19 cellular contexts compared by ENCODE assay signal in the genomic region with DNA sequence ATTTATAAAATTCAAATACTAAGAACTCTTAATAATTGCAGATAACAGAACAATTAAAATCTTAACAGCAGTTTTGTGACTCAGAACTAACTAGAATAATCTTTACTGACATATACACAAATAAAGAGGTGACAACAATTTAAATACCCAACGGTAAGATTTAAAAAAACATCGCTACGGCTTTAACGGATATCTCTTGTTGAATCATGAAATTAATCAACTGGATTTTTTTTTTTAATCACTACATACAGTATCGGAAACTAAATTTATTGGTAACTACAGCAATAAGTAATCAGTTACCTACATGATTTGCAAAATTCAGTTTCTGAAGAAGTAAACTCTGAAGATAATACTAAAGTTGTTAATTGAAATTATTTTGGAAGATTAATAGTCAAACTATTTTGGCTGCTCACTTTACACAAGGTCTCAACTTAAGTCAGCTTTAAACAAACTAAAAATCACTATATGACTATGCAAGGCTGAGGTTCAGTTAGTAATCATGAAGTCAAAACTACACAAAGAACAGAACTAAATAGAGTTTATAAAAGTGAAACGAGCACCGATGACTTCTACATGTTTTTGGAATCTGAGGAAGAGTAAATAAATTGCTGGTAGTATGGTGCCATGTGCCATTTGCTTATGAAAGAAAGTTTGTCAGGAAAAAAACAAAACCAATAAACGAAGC.
DNase-seq lines count a peak whose midpoint lies in the region; ATAC-seq and TF ChIP-seq lines count a peak whose summit lies in the region.
"Had no signal": no experiment of that assay in that cellular context is flagged by ENCODE, and none has a peak within 500 bp of the region (broad histone marks: within the 10 kb centered on the region; RNA-seq: fewer than 3 reads in every experiment).

No MANE protein-coding gene starts in this region.

- no peaks in the 10 kb centered on the region; the same call in 1 of the 2 replicates for H3K79me2 ChIP-seq in OCI-LY3 (ENCODE audit: low read length)

- DNase-seq in activated T-cell treated with anti-CD3 and anti-CD28 coated beads, Interleukin-2, amount 50 U/mL, for 24 hours = no peak
- no peak for DNase-seq in activated T-cell treated with anti-CD3 and anti-CD28 coated beads for 4 hours
- DNase-seq in CD4-positive, CD25-positive, alpha-beta regulatory T cell = peak in 1 of 3 donors; percentile 34
- DNase-seq in activated naive CD4-positive, alpha-beta T cell treated with anti-CD3 and anti-CD28 coated beads, Interleukin-2, amount 50 U/mL, for 72 hours (ENCODE audit: low spot score in 2 of 2) = no peak
- DNase-seq in osteocyte (ENCODE audit: extremely low spot score, unreplicated experiment) = no peak
- DNase-seq: C1 segment of cervical spinal cord, DMS 273 treated with DMSO at 0.1 percent for 48 hours, GDM1, H9, NCI-H1105, NCI-H1694 treated with DMSO at 0.1 percent for 48 hours, NCI-H2107, NCI-H2227 treated with DMSO at 0.1 percent for 48 hours, NCI-H524 had no signal

- peak overlapping the region; percentile 49 for H3K4me3 ChIP-seq in CD4-positive, CD25-positive, alpha-beta regulatory T cell (ENCODE audit: low read depth, low read length)
- H3K4me3 ChIP-seq in OCI-LY3 (ENCODE audit: low read length) (peak overlapping the region; percentile 55), gastroesophageal sphincter (no peak overlapping the region)

- H3K27me3 ChIP-seq in CD4-positive, CD25-positive, alpha-beta regulatory T cell (ENCODE audit: control insufficient read depth, insufficient read depth, low read length) = no peaks in the 10 kb centered on the region
- H3K27me3 ChIP-seq in OCI-LY3 (ENCODE audit: low read depth, low read length) (no peaks in the 10 kb centered on the region), gastroesophageal sphincter (no peaks in the 10 kb centered on the region)

- H3K4me1 Mint-ChIP-seq in activated T-cell treated with anti-CD3 and anti-CD28 coated beads, Interleukin-2, amount 50 U/mL, for 24 hours (ENCODE audit: low read depth) = peaks cover 36% of the 10 kb centered on the region
- peaks cover 11 to 25% (median 18%) of the 10 kb centered on the region in 4 donors for H3K4me1 Mint-ChIP-seq in CD4-positive, CD25-positive, alpha-beta regulatory T cell
- no peaks in the 10 kb centered on the region for H3K4me1 Mint-ChIP-seq in osteocyte (ENCODE audit: unreplicated experiment)
- H3K4me1 Mint-ChIP-seq: H9 had no signal

- peak overlapping the region; percentile 52 for H3K9ac ChIP-seq in OCI-LY3 (ENCODE audit: low read length)

- no peaks in the 10 kb centered on the region for H3K4me1 ChIP-seq in CD4-positive, CD25-positive, alpha-beta regulatory T cell (ENCODE audit: control insufficient read depth, insufficient read depth, low read length, poor library complexity, severe bottlenecking)
- peaks cover 34% of the 10 kb centered on the region for H3K4me1 ChIP-seq in OCI-LY3 (ENCODE audit: low read length)
- no peaks in the 10 kb centered on the region for H3K4me1 ChIP-seq in gastroesophageal sphincter

- TF ChIP-seq EP300 in gastroesophageal sphincter (IDR thresholded peaks at IDR 0.05) = no peak

- H3K36me3 ChIP-seq in CD4-positive, CD25-positive, alpha-beta regulatory T cell (ENCODE audit: control insufficient read depth, insufficient read depth, low read length) = peaks cover 21% of the 10 kb centered on the region
- H3K36me3 ChIP-seq in OCI-LY3 (replicated peaks; ENCODE audit: low read depth, low read length) (no peaks in the 10 kb centered on the region), gastroesophageal sphincter (peaks cover 0 to 51% of the 10 kb centered on the region in 2 donors)

- H3K4me2 ChIP-seq in OCI-LY3 (ENCODE audit: low read length) = peak overlapping the region; percentile 81

- no peak overlapping the region for H3K4me3 Mint-ChIP-seq in activated T-cell treated with anti-CD3 and anti-CD28 coated beads, Interleukin-2, amount 50 U/mL, for 24 hours
- H3K4me3 Mint-ChIP-seq in CD4-positive, CD25-positive, alpha-beta regulatory T cell = peak overlapping the region in 3 of 4 donors; percentile 17 to 25 (median 22)
- H3K4me3 Mint-ChIP-seq in osteocyte (ENCODE audit: unreplicated experiment) = no peak overlapping the region
- H3K4me3 Mint-ChIP-seq: H9, IgD-negative memory B cell had no signal

- no peak for TF ChIP-seq POLR2A in gastroesophageal sphincter (IDR thresholded peaks at IDR 0.05)

- ATAC-seq in CD4-positive, CD25-positive, alpha-beta regulatory T cell (ENCODE audit: low read depth in 2 of 2) = no peak
- ATAC-seq in activated naive CD4-positive, alpha-beta T cell treated with anti-CD3 and anti-CD28 coated beads, Interleukin-2, amount 50 U/mL, for 72 hours = peak; percentile 47 to 87
- ATAC-seq in GM18907 (IDR thresholded peaks at IDR 0.05; ENCODE audit: unreplicated experiment) (no peak), gastroesophageal sphincter (no peak)
- ATAC-seq: Panc1 had no signal

- no peaks in the 10 kb centered on the region for H3K9me3 Mint-ChIP-seq in activated T-cell treated with anti-CD3 and anti-CD28 coated beads, Interleukin-2, amount 50 U/mL, for 24 hours
- H3K9me3 Mint-ChIP-seq in CD4-positive, CD25-positive, alpha-beta regulatory T cell = no peaks in the 10 kb centered on the region
- no peaks in the 10 kb centered on the region for H3K9me3 Mint-ChIP-seq in activated naive CD4-positive, alpha-beta T cell treated with anti-CD3 and anti-CD28 coated beads, Interleukin-2, amount 50 U/mL, for 72 hours
- no peaks in the 10 kb centered on the region for H3K9me3 Mint-ChIP-seq in osteocyte (ENCODE audit: unreplicated experiment)
- H3K9me3 Mint-ChIP-seq: H9, IgD-negative memory B cell had no signal

- H3K9me3 ChIP-seq in CD4-positive, CD25-positive, alpha-beta regulatory T cell (ENCODE audit: control insufficient read depth in 2 of 2, low read length in 2 of 2) = no peaks in the 10 kb centered on the region
- H3K9me3 ChIP-seq in OCI-LY3 (ENCODE audit: insufficient read depth, low read length) (no peaks in the 10 kb centered on the region), gastroesophageal sphincter (no peaks in the 10 kb centered on the region)

- WGBS in gastroesophageal sphincter (ENCODE audit: low coverage in 1 of 2), 2 donors = 88% methylated on average over 8 of the region's 8 CpGs

- no peaks in the 10 kb centered on the region for H3K27me3 Mint-ChIP-seq in activated T-cell treated with anti-CD3 and anti-CD28 coated beads, Interleukin-2, amount 50 U/mL, for 24 hours
- no peaks in the 10 kb centered on the region for H3K27me3 Mint-ChIP-seq in CD4-positive, CD25-positive, alpha-beta regulatory T cell
- no peaks in the 10 kb centered on the region for H3K27me3 Mint-ChIP-seq in osteocyte (ENCODE audit: unreplicated experiment)
- H3K27me3 Mint-ChIP-seq: IgD-negative memory B cell had no signal

- peaks cover 56% of the 10 kb centered on the region for H3K36me3 Mint-ChIP-seq in activated T-cell treated with anti-CD3 and anti-CD28 coated beads, Interleukin-2, amount 50 U/mL, for 24 hours (ENCODE audit: low read depth)
- H3K36me3 Mint-ChIP-seq in CD4-positive, CD25-positive, alpha-beta regulatory T cell = peaks cover 34% of the 10 kb centered on the region
- H3K36me3 Mint-ChIP-seq in activated naive CD4-positive, alpha-beta T cell treated with anti-CD3 and anti-CD28 coated beads, Interleukin-2, amount 50 U/mL, for 72 hours = peaks cover 0 to 17% of the 10 kb centered on the region in 2 donors
- H3K36me3 Mint-ChIP-seq in osteocyte (ENCODE audit: unreplicated experiment) = peaks cover 20% of the 10 kb centered on the region

- H4K20me1 ChIP-seq in OCI-LY3 (ENCODE audit: insufficient read depth, low read length) = no peaks in the 10 kb centered on the region

- H3K27ac ChIP-seq in CD4-positive, CD25-positive, alpha-beta regulatory T cell (ENCODE audit: insufficient read depth, low read length, poor library complexity, severe bottlenecking) = no peak overlapping the region
- H3K27ac ChIP-seq in OCI-LY3 (ENCODE audit: low read length) (peak overlapping the region; percentile 55), gastroesophageal sphincter (no peak overlapping the region)

- no peak overlapping the region for H2AFZ ChIP-seq in OCI-LY3 (ENCODE audit: low read depth, low read length)

- peak overlapping the region; percentile 71 for H3K27ac Mint-ChIP-seq in activated T-cell treated with anti-CD3 and anti-CD28 coated beads, Interleukin-2, amount 50 U/mL, for 24 hours
- H3K27ac Mint-ChIP-seq in CD4-positive, CD25-positive, alpha-beta regulatory T cell = peak overlapping the region; percentile 21 to 50 (median 32)
- H3K27ac Mint-ChIP-seq in activated naive CD4-positive, alpha-beta T cell treated with anti-CD3 and anti-CD28 coated beads, Interleukin-2, amount 50 U/mL, for 72 hours = peak overlapping the region in 1 of 2 donors; percentile 38
- no peak overlapping the region for H3K27ac Mint-ChIP-seq in osteocyte (ENCODE audit: unreplicated experiment)
- H3K27ac Mint-ChIP-seq: IgD-negative memory B cell had no signal

- no peak for TF ChIP-seq CTCF in OCI-LY3 (IDR thresholded peaks at IDR 0.05; ENCODE audit: low read depth, low read length)
- no peak for TF ChIP-seq CTCF in gastroesophageal sphincter (IDR thresholded peaks at IDR 0.05)
- no peak for TF ChIP-seq CTCF in osteocyte (IDR thresholded peaks at IDR 0.05)

Comparison
In these comparisons a context has a peak if more than half of its experiments do, and no peak if none do; other contexts are left out.
1. H3K4me3 Mint-ChIP-seq: peak in CD4-positive, CD25-positive, alpha-beta regulatory T cell (3 of 4); none in activated T-cell treated with anti-CD3 and anti-CD28 coated beads, Interleukin-2, amount 50 U/mL, for 24 hours (single experiment) and osteocyte (single experiment).
2. ATAC-seq: peak in activated naive CD4-positive, alpha-beta T cell treated with anti-CD3 and anti-CD28 coated beads, Interleukin-2, amount 50 U/mL, for 72 hours (2 of 2); none in CD4-positive, CD25-positive, alpha-beta regulatory T cell (0 of 2), GM18907 (single experiment) and gastroesophageal sphincter (single experiment).
3. H3K4me3 ChIP-seq: peak in CD4-positive, CD25-positive, alpha-beta regulatory T cell (single experiment) and OCI-LY3 (single experiment); none in gastroesophageal sphincter (0 of 2).